In genomic region chr12:110857528-110857927, GRCh38 we compare ENCODE assay signal across 19 cellular contexts. TPM values are rescaled to one million over a fixed set of nuclear protein-coding genes. Genes with fewer than 3 reads are reported as not detected.
DNase-seq lines count a peak whose midpoint lies in the region; ATAC-seq and TF ChIP-seq lines count a peak whose summit lies in the region.
"Had no signal": no experiment of that assay in that cellular context is flagged by ENCODE, and none has a peak within 500 bp of the region (broad histone marks: within the 10 kb centered on the region; RNA-seq: fewer than 3 reads in every experiment).

No MANE protein-coding gene starts in this region.

- no peak overlapping the region for H3K4me2 ChIP-seq in neural progenitor cell
- H3K4me2 ChIP-seq: A549, BLaER1 had no signal

- TF ChIP-seq CTCF in WTC11 (IDR thresholded peaks at IDR 0.05) = no peak
- TF ChIP-seq CTCF in neural progenitor cell (IDR thresholded peaks at IDR 0.05) = no peak

- peaks cover 50% of the 10 kb centered on the region for H3F3A ChIP-seq in neural progenitor cell (ENCODE audit: low read depth)

- H4K20me1 ChIP-seq in neural progenitor cell (ENCODE audit: low read depth) = no peaks in the 10 kb centered on the region
- H4K20me1 ChIP-seq: BLaER1 had no signal

- H3K27ac Mint-ChIP-seq in activated naive CD8-positive, alpha-beta T cell treated with anti-CD3 and anti-CD28 coated beads, Interleukin-2, amount 50 U/mL, for 24 hours = peak overlapping the region; percentile 54
- no peak overlapping the region for H3K27ac Mint-ChIP-seq in activated naive CD8-positive, alpha-beta T cell treated with anti-CD3 and anti-CD28 coated beads for 36 hours
- H3K27ac Mint-ChIP-seq in WTC11 (peak overlapping the region; percentile 80), neural progenitor cell (peak overlapping the region; percentile 64)
- no peak overlapping the region for H3K27ac Mint-ChIP-seq in activated CD4-positive, alpha-beta T cell treated with anti-CD3 and anti-CD28 coated beads, Interleukin-2, amount 10 ng/mL, durations not matched to agents 24 days and 14 days
- H3K27ac Mint-ChIP-seq: CD14-positive monocyte had no signal

- no peak overlapping the region for H2AFZ ChIP-seq in neural progenitor cell (replicated peaks)

- DNase-seq in activated naive CD8-positive, alpha-beta T cell treated with anti-CD3 and anti-CD28 coated beads, Interleukin-2, amount 50 U/mL, for 24 hours = no peak
- DNase-seq in activated naive CD8-positive, alpha-beta T cell treated with anti-CD3 and anti-CD28 coated beads for 36 hours = no peak
- DNase-seq in WTC11 (ENCODE audit: low spot score) (no peak), neural progenitor cell (ENCODE audit: low spot score) (peak; percentile 63), middle frontal gyrus (ENCODE audit: extremely low spot score, low spot score) (no peak)
- no peak for DNase-seq in activated CD4-positive, alpha-beta T cell treated with anti-CD3 and anti-CD28 coated beads, Interleukin-2, amount 10 ng/mL, durations not matched to agents 24 days and 14 days
- DNase-seq: CD4-positive, alpha-beta memory T cell; DMS153; DMS79; GF-D8; GOT3; H7 had no signal

- H3K4me1 Mint-ChIP-seq in activated naive CD8-positive, alpha-beta T cell treated with anti-CD3 and anti-CD28 coated beads, Interleukin-2, amount 50 U/mL, for 24 hours = peaks cover 3% of the 10 kb centered on the region
- peaks cover 1% of the 10 kb centered on the region for H3K4me1 Mint-ChIP-seq in activated naive CD8-positive, alpha-beta T cell treated with anti-CD3 and anti-CD28 coated beads for 36 hours
- H3K4me1 Mint-ChIP-seq in WTC11 = peaks cover 45% of the 10 kb centered on the region
- peaks cover 36% of the 10 kb centered on the region for H3K4me1 Mint-ChIP-seq in neural progenitor cell
- peaks cover 4% of the 10 kb centered on the region for H3K4me1 Mint-ChIP-seq in activated CD4-positive, alpha-beta T cell treated with anti-CD3 and anti-CD28 coated beads, Interleukin-2, amount 10 ng/mL, durations not matched to agents 24 days and 14 days

- no peaks in the 10 kb centered on the region for H3K36me3 ChIP-seq in neural progenitor cell
- H3K36me3 ChIP-seq: BLaER1 had no signal

- ATAC-seq in activated naive CD8-positive, alpha-beta T cell treated with anti-CD3 and anti-CD28 coated beads, Interleukin-2, amount 50 U/mL, for 24 hours = no peak
- ATAC-seq in WTC11 = peak; percentile 10
- no peak for ATAC-seq in GM19351 (IDR thresholded peaks at IDR 0.05; ENCODE audit: unreplicated experiment)
- ATAC-seq: A549 had no signal

- CTCF ChIA-PET in WTC11 (lab: Charles Lee) = interaction anchor here (0.7 to 1.3 kb wide), 3 partner anchors 30 to 336 kb away, joined by 3 to 4 read pairs (median 4); no protein-coding TSS in a partner anchor

- no peaks in the 10 kb centered on the region for H3K36me3 Mint-ChIP-seq in activated naive CD8-positive, alpha-beta T cell treated with anti-CD3 and anti-CD28 coated beads, Interleukin-2, amount 50 U/mL, for 24 hours (ENCODE audit: low read depth)
- no peaks in the 10 kb centered on the region for H3K36me3 Mint-ChIP-seq in activated naive CD8-positive, alpha-beta T cell treated with anti-CD3 and anti-CD28 coated beads for 36 hours
- no peaks in the 10 kb centered on the region for H3K36me3 Mint-ChIP-seq in WTC11
- no peaks in the 10 kb centered on the region for H3K36me3 Mint-ChIP-seq in neural progenitor cell
- no peaks in the 10 kb centered on the region for H3K36me3 Mint-ChIP-seq in activated CD4-positive, alpha-beta T cell treated with anti-CD3 and anti-CD28 coated beads, Interleukin-2, amount 10 ng/mL, durations not matched to agents 24 days and 14 days (ENCODE audit: low read depth)
- H3K36me3 Mint-ChIP-seq: CD14-positive monocyte; CD4-positive, alpha-beta memory T cell had no signal

- H3K9me3 Mint-ChIP-seq in activated naive CD8-positive, alpha-beta T cell treated with anti-CD3 and anti-CD28 coated beads, Interleukin-2, amount 50 U/mL, for 24 hours = no peaks in the 10 kb centered on the region
- no peaks in the 10 kb centered on the region for H3K9me3 Mint-ChIP-seq in activated naive CD8-positive, alpha-beta T cell treated with anti-CD3 and anti-CD28 coated beads for 36 hours
- H3K9me3 Mint-ChIP-seq in WTC11 (no peaks in the 10 kb centered on the region), neural progenitor cell (no peaks in the 10 kb centered on the region)
- no peaks in the 10 kb centered on the region for H3K9me3 Mint-ChIP-seq in activated CD4-positive, alpha-beta T cell treated with anti-CD3 and anti-CD28 coated beads, Interleukin-2, amount 10 ng/mL, durations not matched to agents 24 days and 14 days
- H3K9me3 Mint-ChIP-seq: CD4-positive, alpha-beta memory T cell had no signal

- no peak overlapping the region for H3K9ac ChIP-seq in neural progenitor cell
- H3K9ac ChIP-seq: BLaER1 had no signal

- no peaks in the 10 kb centered on the region for H3K79me2 ChIP-seq in neural progenitor cell (ENCODE audit: low read depth)

- no peaks in the 10 kb centered on the region for H3K9me3 ChIP-seq in neural progenitor cell (ENCODE audit: low read depth)
- H3K9me3 ChIP-seq: A549, BLaER1 had no signal

- no peak overlapping the region for H3K4me3 ChIP-seq in neural progenitor cell
- H3K4me3 ChIP-seq: A549, BLaER1 had no signal

- intact Hi-C loops in activated CD4-positive, alpha-beta T cell treated with anti-CD3 and anti-CD28 coated beads, Interleukin-2, amount 10 ng/mL, durations not matched to agents 24 days and 14 days (cut with micrococcal nuclease) = no loop called here

- H3K4me1 ChIP-seq in neural progenitor cell = peaks cover 47% of the 10 kb centered on the region
- H3K4me1 ChIP-seq: A549 had no signal

- no peak overlapping the region for H3K4me3 Mint-ChIP-seq in activated naive CD8-positive, alpha-beta T cell treated with anti-CD3 and anti-CD28 coated beads, Interleukin-2, amount 50 U/mL, for 24 hours
- H3K4me3 Mint-ChIP-seq in activated naive CD8-positive, alpha-beta T cell treated with anti-CD3 and anti-CD28 coated beads for 36 hours = no peak overlapping the region
- H3K4me3 Mint-ChIP-seq in WTC11 (no peak overlapping the region), neural progenitor cell (no peak overlapping the region)
- no peak overlapping the region for H3K4me3 Mint-ChIP-seq in activated CD4-positive, alpha-beta T cell treated with anti-CD3 and anti-CD28 coated beads, Interleukin-2, amount 10 ng/mL, durations not matched to agents 24 days and 14 days
- H3K4me3 Mint-ChIP-seq: CD14-positive monocyte; CD4-positive, alpha-beta memory T cell had no signal

- no peaks in the 10 kb centered on the region for H3K27me3 ChIP-seq in neural progenitor cell
- H3K27me3 ChIP-seq: BLaER1 had no signal

- peaks cover 2% of the 10 kb centered on the region for H3K27me3 Mint-ChIP-seq in activated naive CD8-positive, alpha-beta T cell treated with anti-CD3 and anti-CD28 coated beads, Interleukin-2, amount 50 U/mL, for 24 hours
- H3K27me3 Mint-ChIP-seq in activated naive CD8-positive, alpha-beta T cell treated with anti-CD3 and anti-CD28 coated beads for 36 hours = peaks cover 7% of the 10 kb centered on the region
- no peaks in the 10 kb centered on the region; the same call in 1 of the 2 replicates for H3K27me3 Mint-ChIP-seq in WTC11 (ENCODE audit: low read depth)
- H3K27me3 Mint-ChIP-seq in neural progenitor cell (ENCODE audit: insufficient read depth, low read depth) = peaks cover 10% of the 10 kb centered on the region
- H3K27me3 Mint-ChIP-seq in activated CD4-positive, alpha-beta T cell treated with anti-CD3 and anti-CD28 coated beads, Interleukin-2, amount 10 ng/mL, durations not matched to agents 24 days and 14 days = no peaks in the 10 kb centered on the region

- POLR2A ChIA-PET in WTC11 (lab: Charles Lee) = no interaction called here

- H3K27ac ChIP-seq in neural progenitor cell = peak overlapping the region; percentile 71
- H3K27ac ChIP-seq: 22Rv1, A549, BLaER1 had no signal

TF ChIP-seq in WTC11, 78 proteins besides CTCF, POLR2A, EP300 and RAD21:
- no peak for TF ChIP-seq E2F1 (CRISPR knock-in tag; IDR thresholded peaks at IDR 0.05)
- TF ChIP-seq MLX (CRISPR knock-in tag; IDR thresholded peaks at IDR 0.05) = no peak
- TF ChIP-seq SP1 (CRISPR knock-in tag; conservative IDR thresholded peaks at IDR 0.05) = no peak
- TF ChIP-seq PREB (CRISPR knock-in tag; IDR thresholded peaks at IDR 0.05; ENCODE audit: borderline replicate concordance) = no peak
- peak; percentile 44; the same call in 1 of the 2 replicates for TF ChIP-seq ZNF121 (CRISPR knock-in tag; IDR thresholded peaks at IDR 0.05)
- TF ChIP-seq ZNF671 (CRISPR knock-in tag; IDR thresholded peaks at IDR 0.05) = no peak
- TF ChIP-seq JUN (CRISPR knock-in tag; IDR thresholded peaks at IDR 0.05) = no peak
- TF ChIP-seq ETV6 (CRISPR knock-in tag; IDR thresholded peaks at IDR 0.05) = no peak
TF ChIP-seq in WTC11: peak in this region for 1.

RNA-seq across cellular contexts. Expression of gene CCDC63, which starts 10.7 kb away (rescaled TPM):
- not detected for total RNA-seq in activated naive CD8-positive, alpha-beta T cell treated with anti-CD3 and anti-CD28 coated beads for 36 hours
- total RNA-seq in WTC11 (2021) (0.44 to 1.3 TPM (median 0.98 TPM) in 3 replicates), neural progenitor cell (ENCODE audit: low replicate concordance) (0.24 TPM in 1 of 2 replicates, not detected in the other)
- total RNA-seq in activated CD4-positive, alpha-beta T cell treated with anti-CD3 and anti-CD28 coated beads, Interleukin-2, amount 10 ng/mL, durations not matched to agents 24 days and 14 days = not detected in 2 replicates
- total RNA-seq: CD4-positive, alpha-beta memory T cell; Daoy; HT-29 had no signal

Comparison
In these comparisons a context has a peak if more than half of its experiments do, and no peak if none do; other contexts are left out.
1. H3K27ac Mint-ChIP-seq: peak in activated naive CD8-positive, alpha-beta T cell treated with anti-CD3 and anti-CD28 coated beads, Interleukin-2, amount 50 U/mL, for 24 hours (single experiment), WTC11 (single experiment) and neural progenitor cell (single experiment); none in activated naive CD8-positive, alpha-beta T cell treated with anti-CD3 and anti-CD28 coated beads for 36 hours (single experiment) and activated CD4-positive, alpha-beta T cell treated with anti-CD3 and anti-CD28 coated beads, Interleukin-2, amount 10 ng/mL, durations not matched to agents 24 days and 14 days (single experiment).